Comparison of ENCODE assay signal across 8 cellular contexts in the genomic region with DNA sequence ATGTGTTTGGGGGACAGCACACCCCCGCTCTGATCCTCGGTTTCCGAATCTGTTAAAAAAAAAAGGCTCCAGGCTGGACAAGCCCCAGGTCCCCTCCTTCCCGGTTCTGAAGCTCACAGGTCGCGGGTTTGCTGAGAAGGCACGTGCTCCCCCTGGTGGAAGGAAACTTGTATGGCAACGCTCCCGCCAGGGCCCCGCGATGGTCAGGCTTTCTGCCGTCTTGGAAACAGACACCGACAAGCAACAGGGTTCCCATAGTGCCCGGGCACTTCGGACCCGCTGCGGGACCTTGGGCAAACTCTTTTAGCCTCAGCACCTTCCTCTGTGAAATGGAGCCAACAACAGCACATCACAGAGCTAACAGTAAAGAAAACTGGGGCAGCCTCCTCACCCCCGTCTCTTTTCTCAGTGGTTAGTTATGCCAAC.
A peak's percentile ranks its signal among the peaks of the same experiment; 100 is the strongest.
DNase-seq lines count a peak whose midpoint lies in the region; ATAC-seq and TF ChIP-seq lines count a peak whose summit lies in the region.

No MANE protein-coding gene starts in this region.

- H4K20me1 ChIP-seq in PC-3 (ENCODE audit: low read length): no peaks in the 10 kb centered on the region

- H3K27ac ChIP-seq in PC-3 (ENCODE audit: low read length): no peak overlapping the region

- peaks cover 91% of the 10 kb centered on the region for H3K27me3 ChIP-seq in PC-3 (ENCODE audit: low read length)

- POLR2A ChIA-PET in PC-3 (lab: Charles Lee; ENCODE audit: unreplicated experiment): interaction anchor here (0.7 kb wide), 3 partner anchors 8 to 132 kb away, joined by 3 to 4 read pairs (median 4); no protein-coding TSS in a partner anchor

- H3K4me1 ChIP-seq in PC-3 (ENCODE audit: insufficient read depth, low read length): no peaks in the 10 kb centered on the region

- peak; percentile 50 for DNase-seq in COR-L47 (lab: John Stamatoyannopoulos, UW)
- DNase-seq in KG1 (lab: John Stamatoyannopoulos, UW): peak; percentile 20
- peak; percentile 89 for DNase-seq in PC-3
- DNase-seq in activated T-cell treated with anti-CD3 and anti-CD28 coated beads, Interleukin-2, amount 50 U/mL, for 1 hour: peak; percentile 71
- peak; percentile 49 for DNase-seq in fibroblast of gingiva (ENCODE audit: low read depth)
- DNase-seq in nephron progenitor cell: peak; percentile 88
- DNase-seq in stimulated activated naive CD8-positive, alpha-beta T cell treated with anti-CD3 and anti-CD28 coated beads, Interleukin-15, Interleukin-2, amounts not matched to agents 100 U/mL and 50 U/mL, for 24 hours: peak; percentile 74
- DNase-seq in NCI-H128 (lab: John Stamatoyannopoulos, UW; ENCODE audit: unreplicated experiment): no peak

- no peak overlapping the region for H3K27ac Mint-ChIP-seq in nephron progenitor cell

- no peaks in the 10 kb centered on the region for H3K36me3 ChIP-seq in PC-3 (ENCODE audit: low read depth, low read length)

- no peaks in the 10 kb centered on the region for H3F3A ChIP-seq in PC-3 (ENCODE audit: low read length, unreplicated experiment)

- peaks cover 84% of the 10 kb centered on the region for H3K27me3 Mint-ChIP-seq in nephron progenitor cell (ENCODE audit: low read depth, poor library complexity)

- H2AFZ ChIP-seq in PC-3 (ENCODE audit: low read length): 0 out of 2 replicates have a peak overlapping the region, but pooled peaks have one; percentile 10

- H3K9me2 ChIP-seq in PC-3 (replicated peaks; ENCODE audit: low read length): no peaks in the 10 kb centered on the region

- TF ChIP-seq CTCF in PC-3 (conservative IDR thresholded peaks at IDR 0.05; ENCODE audit: low read depth, low read length) (peak; percentile 96), nephron progenitor cell (IDR thresholded peaks at IDR 0.05) (peak; percentile 87)

- intact Hi-C loops in PC-3 (cut with micrococcal nuclease): loop anchor here (1.0 kb wide), 1 partner anchor 305 kb away; no protein-coding TSS in a partner anchor

- peak; percentile 59 for ATAC-seq in PC-3
- no peak for ATAC-seq in stimulated activated naive CD8-positive, alpha-beta T cell treated with anti-CD3 and anti-CD28 coated beads, Interleukin-15, Interleukin-2, amounts not matched to agents 100 U/mL and 50 U/mL, for 24 hours

- no peak overlapping the region for H3K4me3 ChIP-seq in PC-3 (ENCODE audit: low read length)

- H3K9ac ChIP-seq in PC-3 (ENCODE audit: low read length): no peak overlapping the region

- H3K9me3 Mint-ChIP-seq in nephron progenitor cell: no peaks in the 10 kb centered on the region

- 0 out of 2 replicates have a peak overlapping the region, but pooled peaks have one; percentile 3 for H3K4me2 ChIP-seq in PC-3 (ENCODE audit: low read length)

- CTCF ChIA-PET in PC-3 (lab: Charles Lee): interaction anchor here (0.6 to 1.7 kb wide), 9 partner anchors 9 to 346 kb away, joined by 3 to 15 read pairs (median 6); no protein-coding TSS in a partner anchor

- H3K4me3 Mint-ChIP-seq in nephron progenitor cell: no peak overlapping the region

- H3K4me1 Mint-ChIP-seq in nephron progenitor cell: no peaks in the 10 kb centered on the region

- H3K36me3 Mint-ChIP-seq in nephron progenitor cell (ENCODE audit: low read depth): no peaks in the 10 kb centered on the region

- no peaks in the 10 kb centered on the region for H3K79me2 ChIP-seq in PC-3 (ENCODE audit: low read length)

- no TSS peak for BruUV-seq in PC-3 (replicated peaks; lab: Mats Ljungman, UMichigan)

- H3K9me3 ChIP-seq in PC-3 (ENCODE audit: low read length): no peaks in the 10 kb centered on the region
